Comparison of ENCODE assay signal across 18 cellular contexts in the genomic region with DNA sequence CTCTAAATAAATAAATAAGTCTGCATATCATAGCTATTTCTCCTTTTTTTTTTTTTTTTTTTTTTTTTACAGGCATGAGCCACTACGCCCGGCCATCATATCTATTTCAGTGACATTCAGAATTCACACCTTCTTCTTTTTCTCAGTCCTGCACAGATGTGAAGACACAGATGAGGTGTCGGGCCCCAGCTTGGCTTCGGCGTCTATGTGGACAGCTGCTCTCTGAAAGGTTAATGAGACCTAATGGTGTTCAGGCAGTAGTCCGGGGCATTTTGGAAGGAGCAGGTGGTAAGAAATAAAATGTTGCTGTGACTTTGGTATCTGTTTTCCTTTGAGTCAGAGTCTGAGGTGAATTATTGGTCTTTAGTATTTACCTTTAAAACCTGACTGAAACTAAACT.
"Had no signal": no experiment of that assay in that cellular context is flagged by ENCODE, and none has a peak within 500 bp of the region (broad histone marks: within the 10 kb centered on the region; RNA-seq: fewer than 3 reads in every experiment).

No MANE protein-coding gene starts in this region.

- FAIRE-seq: TTC549 had no signal

- H3K36me3 ChIP-seq: ovary had no signal

- H3K27ac ChIP-seq: brain microvascular endothelial cell, foreskin keratinocyte, ovary, right lobe of liver, upper lobe of left lung had no signal

- H3K4me3 ChIP-seq: mucosa of descending colon, ovary, right lobe of liver, smooth muscle cell, upper lobe of left lung had no signal

- ATAC-seq: activated T-cell treated with anti-CD3 and anti-CD28 coated beads, Interleukin-2, amount 50 U/mL, for 72 hours; foreskin keratinocyte; left ventricle myocardium superior; mucosa of descending colon; naive thymus-derived CD4-positive, alpha-beta T cell; right lobe of liver; stimulated activated naive CD8-positive, alpha-beta T cell treated with anti-CD3 and anti-CD28 coated beads, Interleukin-15, amount 100 ng/mL, for 72 hours had no signal

- H3K4me1 ChIP-seq: foreskin keratinocyte, right lobe of liver, upper lobe of left lung had no signal

- DNase-seq: activated CD4-positive, alpha-beta T cell treated with anti-CD3 and anti-CD28 coated beads, Interleukin-2, amount 10 ng/mL, durations not matched to agents 7 days and 5 days; activated CD8-positive, alpha-beta memory T cell treated with anti-CD3 and anti-CD28 coated beads, Interleukin-2, amount 50 U/mL, for 48 hours; activated naive CD8-positive, alpha-beta T cell treated with anti-CD3 and anti-CD28 coated beads, Interleukin-2, amount 10 ng/mL, durations not matched to agents 7 days and 5 days; activated T-cell treated with anti-CD3 and anti-CD28 coated beads, Interleukin-2, amount 50 U/mL, for 72 hours; anterior cingulate cortex; brain microvascular endothelial cell; cerebellar nuclear complex; effector memory CD4-positive, alpha-beta T cell; foreskin keratinocyte; left ventricle myocardium superior; mucosa of descending colon; naive thymus-derived CD4-positive, alpha-beta T cell; ovary; right lobe of liver; stimulated activated naive CD8-positive, alpha-beta T cell treated with anti-CD3 and anti-CD28 coated beads, Interleukin-15, amount 100 ng/mL, for 72 hours; upper lobe of left lung had no signal

- H3K4me2 ChIP-seq: smooth muscle cell had no signal

- H3K9me3 ChIP-seq: mucosa of descending colon, ovary, right lobe of liver, upper lobe of left lung had no signal

- H3K27me3 ChIP-seq: brain microvascular endothelial cell, foreskin keratinocyte, ovary, right lobe of liver, upper lobe of left lung had no signal
